8 cellular contexts compared by ENCODE assay signal in genomic region chr22:17057959-17058814, GRCh38. TPM values are rescaled to one million over a fixed set of nuclear protein-coding genes. Genes with fewer than 3 reads are reported as not detected.
DNase-seq lines count a peak whose midpoint lies in the region; ATAC-seq lines count a peak whose summit lies in the region.

No MANE protein-coding gene starts in this region.

- peaks cover 6 to 12% of the 10 kb centered on the region in 2 donors for H3K27me3 Mint-ChIP-seq in CD4-positive, alpha-beta memory T cell

- no peaks in the 10 kb centered on the region for H3K9me3 Mint-ChIP-seq in CD4-positive, alpha-beta memory T cell

- peaks cover 0 to 5% (median 3%) of the 10 kb centered on the region in 4 donors for H3K4me1 Mint-ChIP-seq in CD4-positive, alpha-beta memory T cell

- H3K9me3 ChIP-seq in CD4-positive, alpha-beta memory T cell (ENCODE audit: control insufficient read depth in 1 of 2, low read length in 2 of 2), result no peaks in the 10 kb centered on the region

- no peaks in the 10 kb centered on the region for H3K36me3 ChIP-seq in CD4-positive, alpha-beta memory T cell (ENCODE audit: insufficient read depth, low read length)

- no peak overlapping the region for H3K27ac ChIP-seq in CD4-positive, alpha-beta memory T cell (ENCODE audit: low read depth, low read length)
- H3K27ac ChIP-seq in epithelial cell of prostate, result no peak overlapping the region

- no peaks in the 10 kb centered on the region for H3K36me3 Mint-ChIP-seq in CD4-positive, alpha-beta memory T cell

- no peak for ATAC-seq in GM21786 (IDR thresholded peaks at IDR 0.05; ENCODE audit: unreplicated experiment)

- no peaks in the 10 kb centered on the region for H3K4me1 ChIP-seq in CD4-positive, alpha-beta memory T cell (ENCODE audit: insufficient read depth, low read length)

- POLR2A ChIA-PET in CD4-positive, alpha-beta memory T cell (lab: Charles Lee; ENCODE audit: partially characterized antibody), result interaction anchor here (0.6 kb wide), 1 partner anchor 135 kb away, joined by 5 read pairs; no protein-coding TSS in a partner anchor

- H3K4me3 Mint-ChIP-seq in CD4-positive, alpha-beta memory T cell, result no peak overlapping the region

- DNase-seq in CD4-positive, alpha-beta memory T cell, result peak in 4 of 5 donors; percentile 28 to 44 (median 33)
- peak; percentile 65 for DNase-seq in HCEC 1CT
- peak; percentile 16 for DNase-seq in NCI-H524 treated with DMSO at 0.1 percent for 48 hours (lab: John Stamatoyannopoulos, UW)
- peak; percentile 80 for DNase-seq in activated CD8-positive, alpha-beta memory T cell treated with anti-CD3 and anti-CD28 coated beads for 24 hours
- peak; percentile 14 for DNase-seq in epithelial cell of prostate (ENCODE audit: low read depth, low spot score)
- peak; percentile 27 for DNase-seq in middle frontal gyrus (ENCODE audit: extremely low spot score, low spot score)
- DNase-seq in stromal cell of bone marrow (ENCODE audit: low read depth), result peak; percentile 57

- H3K27ac Mint-ChIP-seq in CD4-positive, alpha-beta memory T cell, result peak overlapping the region in 2 of 7 donors; percentile 56 to 74

- CTCF ChIA-PET in CD4-positive, alpha-beta memory T cell (lab: Charles Lee; ENCODE audit: partially characterized antibody), result interaction anchor here (0.7 to 2.8 kb wide), 22 partner anchors 10 to 447 kb away, joined by 3 to 36 read pairs (median 4); no protein-coding TSS in a partner anchor

- no peaks in the 10 kb centered on the region for H3K27me3 ChIP-seq in CD4-positive, alpha-beta memory T cell (ENCODE audit: insufficient read depth, low read length)

- intact Hi-C loops in CD4-positive, alpha-beta memory T cell (cut with micrococcal nuclease), result no loop called here

- H3K4me3 ChIP-seq in CD4-positive, alpha-beta memory T cell (ENCODE audit: low read length in 2 of 2), result no peak overlapping the region

RNA-seq across cellular contexts. Expression of gene IL17RA, which starts 26.6 kb away (rescaled TPM):
- 10 to 100 TPM; 71.6 to 77.2 TPM for total RNA-seq in CD4-positive, alpha-beta memory T cell
- 10 to 100 TPM; 19.8 to 39.9 TPM for polyA plus RNA-seq in CD4-positive, alpha-beta memory T cell

RNA-seq across cellular contexts. Expression of gene GAB4, which starts 50.2 kb away (rescaled TPM):
- total RNA-seq in CD4-positive, alpha-beta memory T cell, result not detected
- not detected for polyA plus RNA-seq in CD4-positive, alpha-beta memory T cell

Comparison
In these comparisons a context has a peak if more than half of its experiments do, and no peak if none do; other contexts are left out.
1. DNase-seq: peak in every context shown above with its lines; median percentile 80 in activated CD8-positive, alpha-beta memory T cell treated with anti-CD3 and anti-CD28 coated beads for 24 hours; 65 in HCEC 1CT; 57 in stromal cell of bone marrow; 33 in CD4-positive, alpha-beta memory T cell; 27 in middle frontal gyrus; 16 in NCI-H524 treated with DMSO at 0.1 percent for 48 hours; 14 in epithelial cell of prostate.